Comparison of ENCODE assay signal across 15 cellular contexts in genomic region chr3:127899769-127900168, GRCh38. TPM values are rescaled to one million over a fixed set of nuclear protein-coding genes. Genes with fewer than 3 reads are reported as not detected.
"Had no signal": no experiment of that assay in that cellular context is flagged by ENCODE, and none has a peak within 500 bp of the region (broad histone marks: within the 10 kb centered on the region; RNA-seq: fewer than 3 reads in every experiment).

No MANE protein-coding gene starts in this region.

- H3K4me1 ChIP-seq: lower lobe of right lung, parathyroid adenoma, upper lobe of left lung had no signal

- H3K36me3 ChIP-seq: lower lobe of right lung, upper lobe of left lung had no signal

- ATAC-seq: activated naive CD8-positive, alpha-beta T cell treated with anti-CD3 and anti-CD28 coated beads, Interleukin-2, amount 50 U/mL, for 24 hours; lower lobe of right lung; stimulated activated effector memory CD8-positive, alpha-beta T cell treated with anti-CD3 and anti-CD28 coated beads, Interleukin-12 subunit alpha, Interleukin-12 subunit beta, amount 100 ng/mL, for 72 hours had no signal

- H3K36me3 Mint-ChIP-seq: stimulated activated effector memory CD8-positive, alpha-beta T cell treated with anti-CD3 and anti-CD28 coated beads, Interleukin-12 subunit alpha, Interleukin-12 subunit beta, amount 100 ng/mL, for 72 hours; WTC11 had no signal

- H3K79me2 ChIP-seq: parathyroid adenoma had no signal

- H3K27ac ChIP-seq: lower lobe of right lung, parathyroid adenoma, upper lobe of left lung had no signal

- H3K4me1 Mint-ChIP-seq: activated CD4-positive, alpha-beta T cell treated with anti-CD3 and anti-CD28 coated beads, Interleukin-2, amount 10 ng/mL, durations not matched to agents 24 days and 14 days; activated naive CD8-positive, alpha-beta T cell treated with anti-CD3 and anti-CD28 coated beads, Interleukin-2, amount 50 U/mL, for 24 hours; naive B cell; stimulated activated effector memory CD8-positive, alpha-beta T cell treated with anti-CD3 and anti-CD28 coated beads, Interleukin-12 subunit alpha, Interleukin-12 subunit beta, amount 100 ng/mL, for 72 hours; WTC11 had no signal

- DNase-seq: activated CD4-positive, alpha-beta T cell treated with anti-CD3 and anti-CD28 coated beads, Interleukin-2, amount 10 ng/mL, durations not matched to agents 24 days and 14 days; activated naive CD4-positive, alpha-beta T cell; activated naive CD8-positive, alpha-beta T cell treated with anti-CD3 and anti-CD28 coated beads, Interleukin-2, amount 50 U/mL, for 24 hours; kidney; lower lobe of right lung; naive B cell; retina; substantia nigra; upper lobe of left lung had no signal

- H3K4me3 ChIP-seq: lower lobe of right lung, upper lobe of left lung had no signal

- H3K9me3 Mint-ChIP-seq: activated CD4-positive, alpha-beta T cell treated with anti-CD3 and anti-CD28 coated beads, Interleukin-2, amount 10 ng/mL, durations not matched to agents 24 days and 14 days; activated T-helper 1 cell treated with anti-CD3 and anti-CD28 coated beads, Interleukin-12 subunit alpha, Interleukin-12 subunit beta, Interleukin-2, Interleukin-4 antibody, amounts not matched to agents 30 ng/mL and 10 ng/mL and 1 ng/mL, durations not matched to agents 14 hours and 24 hours and 36 hours had no signal

- H3K27ac Mint-ChIP-seq: activated CD4-positive, alpha-beta T cell treated with anti-CD3 and anti-CD28 coated beads, Interleukin-2, amount 10 ng/mL, durations not matched to agents 24 days and 14 days; activated naive CD8-positive, alpha-beta T cell treated with anti-CD3 and anti-CD28 coated beads, Interleukin-2, amount 50 U/mL, for 24 hours; activated T-helper 1 cell treated with anti-CD3 and anti-CD28 coated beads, Interleukin-12 subunit alpha, Interleukin-12 subunit beta, Interleukin-2, Interleukin-4 antibody, amounts not matched to agents 30 ng/mL and 10 ng/mL and 1 ng/mL, durations not matched to agents 14 hours and 24 hours and 36 hours; naive B cell; stimulated activated effector memory CD8-positive, alpha-beta T cell treated with anti-CD3 and anti-CD28 coated beads, Interleukin-12 subunit alpha, Interleukin-12 subunit beta, amount 100 ng/mL, for 72 hours; T-helper 1 cell treated with Interleukin-12 subunit alpha and Interleukin-12 subunit beta and Interleukin-4 antibody, amounts not matched to agents 30 μg/mL and 1 μg/mL, for 36 hours; WTC11 had no signal

- H3K4me3 Mint-ChIP-seq: activated CD4-positive, alpha-beta T cell treated with anti-CD3 and anti-CD28 coated beads, Interleukin-2, amount 10 ng/mL, durations not matched to agents 24 days and 14 days; activated naive CD8-positive, alpha-beta T cell treated with anti-CD3 and anti-CD28 coated beads, Interleukin-2, amount 50 U/mL, for 24 hours; activated T-helper 1 cell treated with anti-CD3 and anti-CD28 coated beads, Interleukin-12 subunit alpha, Interleukin-12 subunit beta, Interleukin-2, Interleukin-4 antibody, amounts not matched to agents 30 ng/mL and 10 ng/mL and 1 ng/mL, durations not matched to agents 14 hours and 24 hours and 36 hours; naive B cell; stimulated activated effector memory CD8-positive, alpha-beta T cell treated with anti-CD3 and anti-CD28 coated beads, Interleukin-12 subunit alpha, Interleukin-12 subunit beta, amount 100 ng/mL, for 72 hours; T-helper 1 cell treated with Interleukin-12 subunit alpha and Interleukin-12 subunit beta and Interleukin-4 antibody, amounts not matched to agents 30 μg/mL and 1 μg/mL, for 36 hours; WTC11 had no signal

- H3K27me3 ChIP-seq: upper lobe of left lung had no signal

- H3K9me3 ChIP-seq: lower lobe of right lung, upper lobe of left lung had no signal

- H3K9ac ChIP-seq: parathyroid adenoma had no signal

- H2AFZ ChIP-seq: parathyroid adenoma had no signal

RNA-seq across cellular contexts. Expression of gene KBTBD12, which starts 15.3 kb away (rescaled TPM):
- total RNA-seq: activated CD4-positive, alpha-beta T cell treated with anti-CD3 and anti-CD28 coated beads, Interleukin-2, amount 10 ng/mL, durations not matched to agents 24 days and 14 days; activated T-helper 1 cell treated with anti-CD3 and anti-CD28 coated beads, Interleukin-12 subunit alpha, Interleukin-12 subunit beta, Interleukin-2, Interleukin-4 antibody, amounts not matched to agents 30 ng/mL and 10 ng/mL and 1 ng/mL, durations not matched to agents 14 hours and 24 hours and 36 hours; fibroblast of lung had no signal
